ENCODE assay signal across 19 cellular contexts in genomic region chr11:22577854-22578253, GRCh38.
"Had no signal": no experiment of that assay in that cellular context is flagged by ENCODE, and none has a peak within 500 bp of the region (broad histone marks: within the 10 kb centered on the region; RNA-seq: fewer than 3 reads in every experiment).

No MANE protein-coding gene starts in this region.

- H3K4me1 Mint-ChIP-seq: activated CD4-positive, alpha-beta T cell treated with anti-CD3 and anti-CD28 coated beads, Interleukin-2, amount 10 ng/mL, durations not matched to agents 7 days and 5 days; activated CD8-positive, alpha-beta memory T cell treated with anti-CD3 and anti-CD28 coated beads, Interleukin-2, amount 10 ng/mL, durations not matched to agents 7 days and 5 days; activated naive CD8-positive, alpha-beta T cell treated with anti-CD3 and anti-CD28 coated beads, Interleukin-2, amount 50 U/mL, for 24 hours; natural killer cell; stimulated activated effector memory CD8-positive, alpha-beta T cell treated with anti-CD3 and anti-CD28 coated beads, Interleukin-12 subunit alpha, Interleukin-12 subunit beta, amount 100 ng/mL, for 72 hours had no signal

- H3K4me3 Mint-ChIP-seq: activated CD4-positive, alpha-beta T cell treated with anti-CD3 and anti-CD28 coated beads, Interleukin-2, amount 10 ng/mL, durations not matched to agents 7 days and 5 days; activated CD8-positive, alpha-beta memory T cell treated with anti-CD3 and anti-CD28 coated beads, Interleukin-2, amount 10 ng/mL, durations not matched to agents 7 days and 5 days; activated CD8-positive, alpha-beta T cell treated with anti-CD3 and anti-CD28 coated beads for 36 hours; activated naive CD8-positive, alpha-beta T cell treated with anti-CD3 and anti-CD28 coated beads, Interleukin-2, amount 50 U/mL, for 24 hours; natural killer cell; stimulated activated effector memory CD8-positive, alpha-beta T cell treated with anti-CD3 and anti-CD28 coated beads, Interleukin-12 subunit alpha, Interleukin-12 subunit beta, amount 100 ng/mL, for 72 hours had no signal

- H3K27me3 Mint-ChIP-seq: activated CD8-positive, alpha-beta memory T cell treated with anti-CD3 and anti-CD28 coated beads, Interleukin-2, amount 10 ng/mL, durations not matched to agents 7 days and 5 days; activated CD8-positive, alpha-beta T cell treated with anti-CD3 and anti-CD28 coated beads for 36 hours had no signal

- H3K27ac Mint-ChIP-seq: activated CD4-positive, alpha-beta T cell treated with anti-CD3 and anti-CD28 coated beads, Interleukin-2, amount 10 ng/mL, durations not matched to agents 7 days and 5 days; activated CD8-positive, alpha-beta memory T cell treated with anti-CD3 and anti-CD28 coated beads, Interleukin-2, amount 10 ng/mL, durations not matched to agents 7 days and 5 days; activated CD8-positive, alpha-beta T cell treated with anti-CD3 and anti-CD28 coated beads for 36 hours; activated naive CD8-positive, alpha-beta T cell treated with anti-CD3 and anti-CD28 coated beads, Interleukin-2, amount 50 U/mL, for 24 hours; natural killer cell; stimulated activated effector memory CD8-positive, alpha-beta T cell treated with anti-CD3 and anti-CD28 coated beads, Interleukin-12 subunit alpha, Interleukin-12 subunit beta, amount 100 ng/mL, for 72 hours had no signal

- H3K9me3 Mint-ChIP-seq: activated CD8-positive, alpha-beta T cell treated with anti-CD3 and anti-CD28 coated beads for 36 hours; activated naive CD8-positive, alpha-beta T cell treated with anti-CD3 and anti-CD28 coated beads, Interleukin-2, amount 50 U/mL, for 24 hours; stimulated activated effector memory CD8-positive, alpha-beta T cell treated with anti-CD3 and anti-CD28 coated beads, Interleukin-12 subunit alpha, Interleukin-12 subunit beta, amount 100 ng/mL, for 72 hours had no signal

- H3K36me3 Mint-ChIP-seq: activated CD8-positive, alpha-beta memory T cell treated with anti-CD3 and anti-CD28 coated beads, Interleukin-2, amount 10 ng/mL, durations not matched to agents 7 days and 5 days; natural killer cell; stimulated activated effector memory CD8-positive, alpha-beta T cell treated with anti-CD3 and anti-CD28 coated beads, Interleukin-12 subunit alpha, Interleukin-12 subunit beta, amount 100 ng/mL, for 72 hours had no signal

- DNase-seq: activated CD4-positive, alpha-beta T cell treated with anti-CD3 and anti-CD28 coated beads, Interleukin-2, amount 10 ng/mL, durations not matched to agents 7 days and 5 days; activated CD8-positive, alpha-beta memory T cell treated with anti-CD3 and anti-CD28 coated beads, Interleukin-2, amount 10 ng/mL, durations not matched to agents 7 days and 5 days; activated CD8-positive, alpha-beta T cell treated with anti-CD3 and anti-CD28 coated beads for 36 hours; activated gamma-delta T cell; activated naive CD4-positive, alpha-beta T cell treated with anti-CD3 and anti-CD28 coated beads, Interleukin-2, amount 50 U/mL, for 16 hours; activated naive CD8-positive, alpha-beta T cell treated with anti-CD3 and anti-CD28 coated beads, Interleukin-2, amount 50 U/mL, for 24 hours; activated T-cell treated with anti-CD3 and anti-CD28 coated beads for 4 hours; cerebellar nuclear complex; gastrocnemius medialis; heart left ventricle; left cardiac atrium; midbrain; natural killer cell; small intestine; stimulated activated CD4-positive, alpha-beta T cell treated with anti-CD3 and anti-CD28 coated beads, Interleukin-2, amount 100 ng/mL, for 24 hours; stomach; transverse colon had no signal

- ATAC-seq: activated CD8-positive, alpha-beta memory T cell treated with anti-CD3 and anti-CD28 coated beads, Interleukin-2, amount 10 ng/mL, durations not matched to agents 7 days and 5 days; activated CD8-positive, alpha-beta T cell treated with anti-CD3 and anti-CD28 coated beads for 36 hours; activated naive CD8-positive, alpha-beta T cell treated with anti-CD3 and anti-CD28 coated beads, Interleukin-2, amount 50 U/mL, for 24 hours; gastrocnemius medialis; heart left ventricle; left cardiac atrium; natural killer cell; sciatic nerve; stimulated activated effector memory CD8-positive, alpha-beta T cell treated with anti-CD3 and anti-CD28 coated beads, Interleukin-12 subunit alpha, Interleukin-12 subunit beta, amount 100 ng/mL, for 72 hours had no signal
